ENCODE assay signal across 23 cellular contexts in the genomic region with DNA sequence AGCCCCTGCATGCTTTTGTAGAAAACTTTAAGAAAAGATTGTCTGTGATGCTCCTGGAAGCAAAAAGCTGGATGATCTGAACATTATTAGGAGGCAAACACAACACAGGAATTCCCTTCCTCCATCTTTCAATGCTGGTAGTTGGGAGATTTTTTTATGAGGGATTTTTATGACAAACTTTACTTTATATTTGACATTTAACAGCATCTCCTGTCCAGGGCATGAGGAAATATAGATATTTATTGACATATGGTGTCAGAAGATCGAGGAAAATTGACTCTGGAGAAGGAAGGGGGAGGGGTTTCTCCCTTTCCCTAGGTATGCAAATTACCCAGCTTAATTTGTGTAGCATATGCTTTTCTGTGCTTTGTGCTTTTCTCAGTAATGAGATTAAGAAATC. TPM values are rescaled to one million over a fixed set of nuclear protein-coding genes. Genes with fewer than 3 reads are reported as not detected.
"Had no signal": no experiment of that assay in that cellular context is flagged by ENCODE, and none has a peak within 500 bp of the region (broad histone marks: within the 10 kb centered on the region; RNA-seq: fewer than 3 reads in every experiment).

No MANE protein-coding gene starts in this region.

- H3K9ac ChIP-seq: SK-N-SH had no signal

- DNase-seq: KBM-7, MG63, NCI-H1092, NCI-H1105 treated with DMSO at 0.1 percent for 48 hours, NCI-H1417 treated with DMSO at 0.1 percent for 48 hours, NCI-H146, NCI-H1694 treated with DMSO at 0.1 percent for 48 hours, NCI-H2029, NCI-H2081 treated with DMSO at 0.1 percent for 48 hours, NCI-H2171, NCI-H226, NCI-H446, NCI-H510A, NCI-H69, NCI-H774, SHP77, SK-N-SH, SW 1271, T-cell had no signal

- H3K4me3 Mint-ChIP-seq: T-cell had no signal

- H3K27me3 ChIP-seq: MG63 had no signal

- H3K9me3 Mint-ChIP-seq: T-cell had no signal

- H3K27ac Mint-ChIP-seq: T-cell had no signal

- H3K9me3 ChIP-seq: MG63, SK-N-SH had no signal

- H3K4me2 ChIP-seq: SK-N-SH had no signal

- H3K36me3 ChIP-seq: MG63 had no signal

- ATAC-seq: T-cell had no signal

- H3K36me3 Mint-ChIP-seq: T-cell had no signal

- H3K27ac ChIP-seq: RWPE1 had no signal

- H3K4me1 Mint-ChIP-seq: T-cell had no signal

- H3K4me3 ChIP-seq: MG63 had no signal

RNA-seq across cellular contexts. Expression of a gene that starts 37.8 kb away (rescaled TPM):
- total RNA-seq: HT-29, LHCN-M2, SK-MEL-5, T-cell had no signal
- polyA plus RNA-seq: SK-N-SH had no signal
